ENCODE assay signal across 1 cellular context in the genomic region with DNA sequence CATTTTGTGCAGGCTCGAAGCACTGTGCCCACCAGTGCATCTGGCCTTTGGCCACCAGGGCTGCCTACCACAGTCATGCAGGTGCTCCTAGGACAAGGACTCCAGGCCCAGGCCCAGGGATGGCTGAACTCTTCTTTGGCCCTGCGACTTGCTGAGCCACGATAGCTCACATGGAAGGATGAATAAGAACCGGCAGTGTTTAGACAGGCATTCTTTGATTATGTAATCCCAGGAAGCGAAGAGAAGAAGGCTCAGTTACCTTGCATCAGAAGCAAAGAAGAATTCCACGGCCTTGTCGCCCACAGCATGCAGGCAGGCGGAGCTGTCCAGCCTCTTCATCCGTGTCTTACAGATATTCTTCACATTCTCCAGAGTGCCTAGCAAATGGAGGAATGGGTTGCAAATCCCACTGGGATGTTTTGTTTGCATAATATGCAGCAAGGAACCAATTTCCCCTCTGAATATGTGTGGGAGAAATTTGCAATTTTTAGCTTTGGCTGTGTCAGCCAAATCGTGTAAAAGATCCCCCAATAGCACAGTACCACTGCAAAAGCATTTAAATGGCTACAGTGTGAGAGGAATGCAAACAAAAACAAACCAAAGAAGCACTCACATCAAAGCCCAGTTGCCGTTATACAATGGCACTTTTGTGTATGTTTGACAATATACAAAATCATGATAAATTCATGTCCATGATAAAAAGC.
TF ChIP-seq lines count a peak whose summit lies in the region.

No MANE protein-coding gene starts in this region.

TF ChIP-seq in H1, 55 proteins besides CTCF, POLR2A, EP300 and RAD21 (continued from another document):
- TF ChIP-seq, protein P1, sequence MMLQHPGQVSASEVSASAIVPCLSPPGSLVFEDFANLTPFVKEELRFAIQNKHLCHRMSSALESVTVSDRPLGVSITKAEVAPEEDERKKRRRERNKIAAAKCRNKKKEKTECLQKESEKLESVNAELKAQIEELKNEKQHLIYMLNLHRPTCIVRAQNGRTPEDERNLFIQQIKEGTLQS (IDR thresholded peaks at IDR 0.05; ENCODE audit: insufficient read depth, low read depth, low read length), result no peak
- TF ChIP-seq RFX5 (IDR thresholded peaks at IDR 0.05; ENCODE audit: borderline replicate concordance, low read depth, low read length) (no peak), NANOG (IDR thresholded peaks at IDR 0.05; ENCODE audit: insufficient read depth, low read depth, low read length, poor library complexity, severe bottlenecking) (no peak), MAFK (IDR thresholded peaks at IDR 0.05; ENCODE audit: low read depth, low read length) (no peak), CBX5 (IDR thresholded peaks at IDR 0.05; ENCODE audit: low read depth, low read length) (no peak), TAF7 (optimal IDR thresholded peaks at IDR 0.05; ENCODE audit: borderline replicate concordance, low read depth, low read length) (no peak), GTF2F1 (IDR thresholded peaks at IDR 0.05; ENCODE audit: borderline replicate concordance, low read depth, low read length) (no peak), POLR2AphosphoS5 (IDR thresholded peaks at IDR 0.05; ENCODE audit: low read depth, low read length) (no peak), SUZ12 (IDR thresholded peaks at IDR 0.05; ENCODE audit: low read length) (no peak), BRCA1 (IDR thresholded peaks at IDR 0.05; ENCODE audit: low read depth, low read length) (no peak), SRF (IDR thresholded peaks at IDR 0.05; ENCODE audit: low read depth, low read length) (no peak), CHD1 (IDR thresholded peaks at IDR 0.05; ENCODE audit: low read depth, low read length) (no peak), ZNF274 (IDR thresholded peaks at IDR 0.05; ENCODE audit: borderline replicate concordance, extremely low read depth, low read length) (no peak), SP4 (IDR thresholded peaks at IDR 0.05; ENCODE audit: low read length) (no peak), RNF2 (IDR thresholded peaks at IDR 0.05; ENCODE audit: borderline replicate concordance, low read depth, low read length, missing control alignments, poor library complexity, severe bottlenecking) (no peak)
- TF ChIP-seq, protein P2, sequence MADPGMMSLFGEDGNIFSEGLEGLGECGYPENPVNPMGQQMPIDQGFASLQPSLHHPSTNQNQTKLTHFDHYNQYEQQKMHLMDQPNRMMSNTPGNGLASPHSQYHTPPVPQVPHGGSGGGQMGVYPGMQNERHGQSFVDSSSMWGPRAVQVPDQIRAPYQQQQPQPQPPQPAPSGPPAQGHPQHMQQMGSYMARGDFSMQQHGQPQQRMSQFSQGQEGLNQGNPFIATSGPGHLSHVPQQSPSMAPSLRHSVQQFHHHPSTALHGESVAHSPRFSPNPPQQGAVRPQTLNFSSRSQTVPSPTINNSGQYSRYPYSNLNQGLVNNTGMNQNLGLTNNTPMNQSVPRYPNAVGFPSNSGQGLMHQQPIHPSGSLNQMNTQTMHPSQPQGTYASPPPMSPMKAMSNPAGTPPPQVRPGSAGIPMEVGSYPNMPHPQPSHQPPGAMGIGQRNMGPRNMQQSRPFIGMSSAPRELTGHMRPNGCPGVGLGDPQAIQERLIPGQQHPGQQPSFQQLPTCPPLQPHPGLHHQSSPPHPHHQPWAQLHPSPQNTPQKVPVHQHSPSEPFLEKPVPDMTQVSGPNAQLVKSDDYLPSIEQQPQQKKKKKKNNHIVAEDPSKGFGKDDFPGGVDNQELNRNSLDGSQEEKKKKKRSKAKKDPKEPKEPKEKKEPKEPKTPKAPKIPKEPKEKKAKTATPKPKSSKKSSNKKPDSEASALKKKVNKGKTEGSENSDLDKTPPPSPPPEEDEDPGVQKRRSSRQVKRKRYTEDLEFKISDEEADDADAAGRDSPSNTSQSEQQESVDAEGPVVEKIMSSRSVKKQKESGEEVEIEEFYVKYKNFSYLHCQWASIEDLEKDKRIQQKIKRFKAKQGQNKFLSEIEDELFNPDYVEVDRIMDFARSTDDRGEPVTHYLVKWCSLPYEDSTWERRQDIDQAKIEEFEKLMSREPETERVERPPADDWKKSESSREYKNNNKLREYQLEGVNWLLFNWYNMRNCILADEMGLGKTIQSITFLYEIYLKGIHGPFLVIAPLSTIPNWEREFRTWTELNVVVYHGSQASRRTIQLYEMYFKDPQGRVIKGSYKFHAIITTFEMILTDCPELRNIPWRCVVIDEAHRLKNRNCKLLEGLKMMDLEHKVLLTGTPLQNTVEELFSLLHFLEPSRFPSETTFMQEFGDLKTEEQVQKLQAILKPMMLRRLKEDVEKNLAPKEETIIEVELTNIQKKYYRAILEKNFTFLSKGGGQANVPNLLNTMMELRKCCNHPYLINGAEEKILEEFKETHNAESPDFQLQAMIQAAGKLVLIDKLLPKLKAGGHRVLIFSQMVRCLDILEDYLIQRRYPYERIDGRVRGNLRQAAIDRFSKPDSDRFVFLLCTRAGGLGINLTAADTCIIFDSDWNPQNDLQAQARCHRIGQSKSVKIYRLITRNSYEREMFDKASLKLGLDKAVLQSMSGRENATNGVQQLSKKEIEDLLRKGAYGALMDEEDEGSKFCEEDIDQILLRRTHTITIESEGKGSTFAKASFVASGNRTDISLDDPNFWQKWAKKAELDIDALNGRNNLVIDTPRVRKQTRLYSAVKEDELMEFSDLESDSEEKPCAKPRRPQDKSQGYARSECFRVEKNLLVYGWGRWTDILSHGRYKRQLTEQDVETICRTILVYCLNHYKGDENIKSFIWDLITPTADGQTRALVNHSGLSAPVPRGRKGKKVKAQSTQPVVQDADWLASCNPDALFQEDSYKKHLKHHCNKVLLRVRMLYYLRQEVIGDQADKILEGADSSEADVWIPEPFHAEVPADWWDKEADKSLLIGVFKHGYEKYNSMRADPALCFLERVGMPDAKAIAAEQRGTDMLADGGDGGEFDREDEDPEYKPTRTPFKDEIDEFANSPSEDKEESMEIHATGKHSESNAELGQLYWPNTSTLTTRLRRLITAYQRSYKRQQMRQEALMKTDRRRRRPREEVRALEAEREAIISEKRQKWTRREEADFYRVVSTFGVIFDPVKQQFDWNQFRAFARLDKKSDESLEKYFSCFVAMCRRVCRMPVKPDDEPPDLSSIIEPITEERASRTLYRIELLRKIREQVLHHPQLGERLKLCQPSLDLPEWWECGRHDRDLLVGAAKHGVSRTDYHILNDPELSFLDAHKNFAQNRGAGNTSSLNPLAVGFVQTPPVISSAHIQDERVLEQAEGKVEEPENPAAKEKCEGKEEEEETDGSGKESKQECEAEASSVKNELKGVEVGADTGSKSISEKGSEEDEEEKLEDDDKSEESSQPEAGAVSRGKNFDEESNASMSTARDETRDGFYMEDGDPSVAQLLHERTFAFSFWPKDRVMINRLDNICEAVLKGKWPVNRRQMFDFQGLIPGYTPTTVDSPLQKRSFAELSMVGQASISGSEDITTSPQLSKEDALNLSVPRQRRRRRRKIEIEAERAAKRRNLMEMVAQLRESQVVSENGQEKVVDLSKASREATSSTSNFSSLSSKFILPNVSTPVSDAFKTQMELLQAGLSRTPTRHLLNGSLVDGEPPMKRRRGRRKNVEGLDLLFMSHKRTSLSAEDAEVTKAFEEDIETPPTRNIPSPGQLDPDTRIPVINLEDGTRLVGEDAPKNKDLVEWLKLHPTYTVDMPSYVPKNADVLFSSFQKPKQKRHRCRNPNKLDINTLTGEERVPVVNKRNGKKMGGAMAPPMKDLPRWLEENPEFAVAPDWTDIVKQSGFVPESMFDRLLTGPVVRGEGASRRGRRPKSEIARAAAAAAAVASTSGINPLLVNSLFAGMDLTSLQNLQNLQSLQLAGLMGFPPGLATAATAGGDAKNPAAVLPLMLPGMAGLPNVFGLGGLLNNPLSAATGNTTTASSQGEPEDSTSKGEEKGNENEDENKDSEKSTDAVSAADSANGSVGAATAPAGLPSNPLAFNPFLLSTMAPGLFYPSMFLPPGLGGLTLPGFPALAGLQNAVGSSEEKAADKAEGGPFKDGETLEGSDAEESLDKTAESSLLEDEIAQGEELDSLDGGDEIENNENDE (IDR thresholded peaks at IDR 0.05; ENCODE audit: insufficient replicate concordance, low read length), result no peak
- TF ChIP-seq, protein P3, sequence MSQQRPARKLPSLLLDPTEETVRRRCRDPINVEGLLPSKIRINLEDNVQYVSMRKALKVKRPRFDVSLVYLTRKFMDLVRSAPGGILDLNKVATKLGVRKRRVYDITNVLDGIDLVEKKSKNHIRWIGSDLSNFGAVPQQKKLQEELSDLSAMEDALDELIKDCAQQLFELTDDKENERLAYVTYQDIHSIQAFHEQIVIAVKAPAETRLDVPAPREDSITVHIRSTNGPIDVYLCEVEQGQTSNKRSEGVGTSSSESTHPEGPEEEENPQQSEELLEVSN (IDR thresholded peaks at IDR 0.05), result no peak
